In the genomic region with DNA sequence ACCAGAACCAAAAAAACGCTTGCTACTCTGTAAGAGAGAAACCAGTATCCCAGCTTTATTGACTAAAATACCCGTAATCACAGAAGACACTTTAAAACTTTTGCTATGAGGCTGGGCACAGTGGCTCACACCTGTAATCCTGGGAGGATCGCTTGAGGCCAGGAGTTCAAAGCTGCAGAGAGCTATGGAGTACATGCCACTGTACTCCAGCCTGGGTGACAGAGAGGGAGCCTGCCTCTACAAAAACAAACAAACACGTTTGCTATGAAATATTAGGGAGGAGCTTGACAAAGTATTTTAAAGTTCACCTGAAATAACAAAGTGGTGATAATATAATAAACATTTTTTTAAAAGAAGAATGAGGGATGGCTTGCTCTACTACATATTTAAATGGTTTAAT, we compare ENCODE assay signal across 18 cellular contexts. TPM values are rescaled to one million over a fixed set of nuclear protein-coding genes. Genes with fewer than 3 reads are reported as not detected.
DNase-seq lines count a peak whose midpoint lies in the region; ATAC-seq and TF ChIP-seq lines count a peak whose summit lies in the region.
"Had no signal": no experiment of that assay in that cellular context is flagged by ENCODE, and none has a peak within 500 bp of the region (broad histone marks: within the 10 kb centered on the region; RNA-seq: fewer than 3 reads in every experiment).

No MANE protein-coding gene starts in this region.

- peak overlapping the region in 8 of 11 experiments; percentile 21 to 87 (median 80); a peak in 8 of 22 replicates for H3K9ac ChIP-seq in BLaER1 treated with 17β-estradiol and CSF1 and Interleukin-3, amounts not matched to agents 10 nM and 100 nM

- H3K9me3 ChIP-seq in BLaER1 treated with 17β-estradiol and CSF1 and Interleukin-3, amounts not matched to agents 10 nM and 100 nM (replicated peaks in 1 of 11), result peaks cover 0 to 30% (median 16%) of the 10 kb centered on the region in 11 experiments; a peak in 17 of 22 replicates
- H3K9me3 ChIP-seq in PC-9 (ENCODE audit: insufficient read depth, low read depth) (no peaks in the 10 kb centered on the region), left lung (no peaks in the 10 kb centered on the region), sigmoid colon (no peaks in the 10 kb centered on the region)
- H3K9me3 ChIP-seq: Caco-2 had no signal

- H3K4me1 Mint-ChIP-seq in type B pancreatic cell (ENCODE audit: unreplicated experiment), result peaks cover 9% of the 10 kb centered on the region
- H3K4me1 Mint-ChIP-seq: CD4-positive, CD25-positive, alpha-beta regulatory T cell had no signal

- WGBS in sigmoid colon, 2 donors, result 81 to 94% methylated on average over 4 of the region's 4 CpGs

- H3K36me3 ChIP-seq in BLaER1 treated with 17β-estradiol and CSF1 and Interleukin-3, amounts not matched to agents 10 nM and 100 nM, result peaks cover 5 to 44% (median 17%) of the 10 kb centered on the region in 11 experiments; a peak in 16 of 22 replicates
- H3K36me3 ChIP-seq in PC-9 (ENCODE audit: low read depth) (no peaks in the 10 kb centered on the region), left lung (no peaks in the 10 kb centered on the region), sigmoid colon (no peaks in the 10 kb centered on the region)

- no peaks in the 10 kb centered on the region for H3K9me2 ChIP-seq in PC-9 (ENCODE audit: insufficient read depth)

- no peak for TF ChIP-seq CTCF in PC-9 (conservative IDR thresholded peaks at IDR 0.05)
- no peak for TF ChIP-seq CTCF in left lung (IDR thresholded peaks at IDR 0.05)
- TF ChIP-seq CTCF in type B pancreatic cell (conservative IDR thresholded peaks at IDR 0.05), result no peak
- TF ChIP-seq CTCF in sigmoid colon (IDR thresholded peaks at IDR 0.05), result no peak

- no TSS peak for BruUV-seq in PC-9 (replicated peaks; lab: Mats Ljungman, UMichigan)

- H3K4me2 ChIP-seq in BLaER1 treated with 17β-estradiol and CSF1 and Interleukin-3, amounts not matched to agents 10 nM and 100 nM, result peak overlapping the region in 7 of 11 experiments; percentile 61 to 91 (median 81); a peak in 13 of 22 replicates
- peak overlapping the region; percentile 26; the same call in 1 of the 2 replicates for H3K4me2 ChIP-seq in PC-9
- H3K4me2 ChIP-seq: GM23338 had no signal

- H3K4me3 Mint-ChIP-seq in type B pancreatic cell, result no peak overlapping the region
- H3K4me3 Mint-ChIP-seq: CD4-positive, CD25-positive, alpha-beta regulatory T cell; GM23338; IgD-negative memory B cell had no signal

- TF ChIP-seq EP300 in sigmoid colon (IDR thresholded peaks at IDR 0.05), result no peak

- H3K27ac Mint-ChIP-seq in type B pancreatic cell, result peak overlapping the region; percentile 91
- H3K27ac Mint-ChIP-seq: GM23338 had no signal

- CTCF ChIA-PET in PC-9 (lab: Charles Lee), result no interaction called here

- H4K20me1 ChIP-seq in BLaER1 treated with 17β-estradiol and CSF1 and Interleukin-3, amounts not matched to agents 10 nM and 100 nM, result no peaks in the 10 kb centered on the region
- H4K20me1 ChIP-seq in PC-9 (ENCODE audit: insufficient read depth), result no peaks in the 10 kb centered on the region

- POLR2A ChIA-PET in PC-9 (lab: Charles Lee; ENCODE audit: unreplicated experiment), result no interaction called here

- no peak overlapping the region for H2AFZ ChIP-seq in PC-9
- H2AFZ ChIP-seq: GM23338 had no signal

- ATAC-seq in left lung (peak; percentile 34), HG02642 (IDR thresholded peaks at IDR 0.05; ENCODE audit: poor library complexity, unreplicated experiment) (no peak)
- ATAC-seq: GM23338, HepG2 had no signal

- intact Hi-C loops in PC-9 (cut with micrococcal nuclease; ENCODE audit: unreplicated experiment) (loop anchor here (5.0 kb wide), 1 partner anchor 78 kb away; a partner anchor contains a TSS), left lung (cut with DNase I) (no loop called here), sigmoid colon (cut with DNase I) (no loop called here)

- no peaks in the 10 kb centered on the region for H3K9me3 Mint-ChIP-seq in type B pancreatic cell
- H3K9me3 Mint-ChIP-seq: CD4-positive, CD25-positive, alpha-beta regulatory T cell had no signal

- TF ChIP-seq POLR2A in sigmoid colon (IDR thresholded peaks at IDR 0.05), result no peak

- H3K27me3 ChIP-seq in BLaER1 treated with 17β-estradiol and CSF1 and Interleukin-3, amounts not matched to agents 10 nM and 100 nM, result no peaks in the 10 kb centered on the region
- H3K27me3 ChIP-seq in PC-9 (ENCODE audit: insufficient read depth, low read depth) (no peaks in the 10 kb centered on the region), left lung (no peaks in the 10 kb centered on the region), sigmoid colon (no peaks in the 10 kb centered on the region)

- DNase-seq in PC-9, result peak in 1 of 2 experiments; percentile 53
- DNase-seq in left lung, result no peak
- DNase-seq in type B pancreatic cell (ENCODE audit: extremely low spot score, unreplicated experiment), result no peak
- no peak for DNase-seq in sigmoid colon
- DNase-seq in NCI-H1048 (lab: John Stamatoyannopoulos, UW), result no peak
- no peak for DNase-seq in DMS53 (lab: John Stamatoyannopoulos, UW)
- DNase-seq: 8988T; C1 segment of cervical spinal cord; Caco-2; CD4-positive, CD25-positive, alpha-beta regulatory T cell; DMS79; GDM1; HCEC 1CT had no signal

- H3K27ac ChIP-seq in BLaER1 treated with 17β-estradiol and CSF1 and Interleukin-3, amounts not matched to agents 10 nM and 100 nM, result peak overlapping the region in 9 of 11 experiments; percentile 76 to 99 (median 94); a peak in 17 of 22 replicates
- H3K27ac ChIP-seq in PC-9 (no peak overlapping the region), left lung (no peak overlapping the region), sigmoid colon (no peak overlapping the region)

- H3K36me3 Mint-ChIP-seq in type B pancreatic cell, result peaks cover 14% of the 10 kb centered on the region

- no peaks in the 10 kb centered on the region for H3K27me3 Mint-ChIP-seq in type B pancreatic cell
- H3K27me3 Mint-ChIP-seq: CD4-positive, CD25-positive, alpha-beta regulatory T cell; IgD-negative memory B cell had no signal

- H3F3A ChIP-seq in PC-9 (ENCODE audit: insufficient read depth, low read depth), result peaks cover 21% of the 10 kb centered on the region

- 0 out of 2 replicates have a peak, but pooled peaks cover 8% of the 10 kb centered on the region for H3K79me2 ChIP-seq in PC-9 (ENCODE audit: low read depth)

- H3K4me1 ChIP-seq in BLaER1 treated with 17β-estradiol and CSF1 and Interleukin-3, amounts not matched to agents 10 nM and 100 nM, result peaks cover 24 to 57% (median 43%) of the 10 kb centered on the region in 10 experiments
- H3K4me1 ChIP-seq in PC-9 (replicated peaks; ENCODE audit: insufficient read depth) (peaks cover 43% of the 10 kb centered on the region), left lung (peaks cover 8 to 24% of the 10 kb centered on the region in 2 donors), sigmoid colon (no peaks in the 10 kb centered on the region)
- H3K4me1 ChIP-seq: Caco-2 had no signal

- H3K4me3 ChIP-seq in BLaER1 treated with 17β-estradiol and CSF1 and Interleukin-3, amounts not matched to agents 10 nM and 100 nM, result no peak overlapping the region
- H3K4me3 ChIP-seq in PC-9 (no peak overlapping the region), left lung (no peak overlapping the region), sigmoid colon (no peak overlapping the region)
- H3K4me3 ChIP-seq: GM23338 had no signal

RNA-seq across cellular contexts. Expression of a gene that starts 28.5 kb away (rescaled TPM):
- total RNA-seq in PC-9 (2021) (34.1 and 39.9 TPM in 2 replicates), left lung (10 to 100 TPM; 55.3 to 63.0 TPM), type B pancreatic cell (ENCODE audit: low replicate concordance) (46.7 and 86.3 TPM in 2 replicates), sigmoid colon (10 to 100 TPM; 38.2 to 54.6 (median 45.6) TPM)
- polyA plus RNA-seq in sigmoid colon, result 100 to 1,000 TPM in 2 of 3 donors, 10 to 100 TPM in 1; 71.3 to 206 (median 161) TPM

Comparison
In these comparisons a context has a peak if more than half of its experiments do, and no peak if none do; other contexts are left out.
1. H3K27ac ChIP-seq: peak in BLaER1 treated with 17β-estradiol and CSF1 and Interleukin-3, amounts not matched to agents 10 nM and 100 nM (9 of 11); none in PC-9 (single experiment), left lung (0 of 2) and sigmoid colon (0 of 4).